ENCODE assay signal across 17 cellular contexts in genomic region chr6:18062733-18063132, GRCh38. TPM values are rescaled to one million over a fixed set of nuclear protein-coding genes. Genes with fewer than 3 reads are reported as not detected.
DNase-seq lines count a peak whose midpoint lies in the region; ATAC-seq, FAIRE-seq and TF ChIP-seq lines count a peak whose summit lies in the region.
"Had no signal": no experiment of that assay in that cellular context is flagged by ENCODE, and none has a peak within 500 bp of the region (broad histone marks: within the 10 kb centered on the region; RNA-seq: fewer than 3 reads in every experiment).

No MANE protein-coding gene starts in this region.

- H3K9ac ChIP-seq in IMR-90 (ENCODE audit: low read depth, low read length) = no peak overlapping the region

- H2BK5ac ChIP-seq in IMR-90 (ENCODE audit: low read depth, low read length, poor library complexity, severe bottlenecking) = no peak overlapping the region

- no peak overlapping the region for H3K4me2 ChIP-seq in IMR-90 (ENCODE audit: low read depth, low read length)

- no peak for TF ChIP-seq RAD21 in IMR-90 (IDR thresholded peaks at IDR 0.05; ENCODE audit: low read length)

- no peak overlapping the region for H4K8ac ChIP-seq in IMR-90 (ENCODE audit: low read depth in 2 of 2, low read length in 2 of 2)

- TF ChIP-seq EP300 in gastroesophageal sphincter (IDR thresholded peaks at IDR 0.05) = no peak

- no peak overlapping the region for H2BK20ac ChIP-seq in IMR-90 (ENCODE audit: low read depth, low read length)

- H3K18ac ChIP-seq in IMR-90 (ENCODE audit: low read depth, low read length) = no peak overlapping the region

- CTCF ChIA-PET in IMR-90 (lab: Yijun Ruan, JAX) = interaction anchor here (1.3 kb wide), 1 partner anchor 246 kb away, joined by 3 read pairs; no protein-coding TSS in a partner anchor

- no peak overlapping the region for H2BK120ac ChIP-seq in IMR-90 (ENCODE audit: low read depth, low read length)

- H4K5ac ChIP-seq in IMR-90 (ENCODE audit: low read depth, low read length) = no peak overlapping the region

- H4K20me1 ChIP-seq in IMR-90 (ENCODE audit: insufficient read depth, low read length) = no peaks in the 10 kb centered on the region

- H2AK9ac ChIP-seq in IMR-90 (replicated peaks; ENCODE audit: low read depth, low read length, poor library complexity) = no peak overlapping the region

- in situ Hi-C loops in IMR-90 (cut with MboI; ENCODE audit: low sequenced_read_pairs) = no loop called here

- no peaks in the 10 kb centered on the region for H3K36me3 ChIP-seq in IMR-90 (ENCODE audit: control insufficient read depth, insufficient read depth, low read length)
- no peaks in the 10 kb centered on the region for H3K36me3 ChIP-seq in gastroesophageal sphincter
- H3K36me3 ChIP-seq in pancreas = no peaks in the 10 kb centered on the region

- FAIRE-seq in pancreas (lab: Jason Lieb, UNC) = no peak
- FAIRE-seq: RCC 7860 had no signal

- no peak overlapping the region for H4K91ac ChIP-seq in IMR-90 (ENCODE audit: insufficient read depth, low read depth, low read length)

- H3K4ac ChIP-seq in IMR-90 (ENCODE audit: low read depth, low read length) = no peak overlapping the region

- H3K9me1 ChIP-seq in IMR-90 (ENCODE audit: insufficient read depth, low read length) = no peaks in the 10 kb centered on the region

- H3K9me3 ChIP-seq in IMR-90 (ENCODE audit: control insufficient read depth, insufficient read depth, low read length) (no peaks in the 10 kb centered on the region), gastroesophageal sphincter (no peaks in the 10 kb centered on the region), pancreas (no peaks in the 10 kb centered on the region)

- no peak overlapping the region for H2AK5ac ChIP-seq in IMR-90 (ENCODE audit: low read depth, low read length)

- H3K56ac ChIP-seq in IMR-90 (ENCODE audit: extremely low read depth, insufficient read depth, low read length) = no peak overlapping the region

- no peaks in the 10 kb centered on the region for H3K4me1 ChIP-seq in IMR-90 (ENCODE audit: control insufficient read depth, insufficient read depth, low read length)
- peaks cover 0 to 17% (median 0%) of the 10 kb centered on the region in 3 donors for H3K4me1 ChIP-seq in gastroesophageal sphincter
- peaks cover 0 to 10% (median 7%) of the 10 kb centered on the region in 3 donors for H3K4me1 ChIP-seq in pancreas

- ATAC-seq in IMR-90 (ENCODE audit: low read depth) (no peak), gastroesophageal sphincter (peak; percentile 39), pancreas (peak; percentile 87 to 99 (median 96)), HG03097 (IDR thresholded peaks at IDR 0.05; ENCODE audit: low FRiP score, unreplicated experiment) (no peak)
- ATAC-seq: CD8-positive, alpha-beta T cell had no signal

- no peak for TF ChIP-seq CTCF in IMR-90 (conservative IDR thresholded peaks at IDR 0.05; ENCODE audit: low read depth, low read length)
- TF ChIP-seq CTCF in gastroesophageal sphincter (IDR thresholded peaks at IDR 0.05) = no peak
- no peak for TF ChIP-seq CTCF in pancreas (IDR thresholded peaks at IDR 0.05)

- no peak overlapping the region for H3K14ac ChIP-seq in IMR-90 (replicated peaks; ENCODE audit: low read depth, low read length)

- H3K27me3 ChIP-seq in IMR-90 (ENCODE audit: control insufficient read depth, insufficient read depth, low read length) (peaks cover 2% of the 10 kb centered on the region; the same call in 1 of the 2 replicates), gastroesophageal sphincter (no peaks in the 10 kb centered on the region), pancreas (no peaks in the 10 kb centered on the region)

- POLR2A ChIA-PET in IMR-90 (lab: Charles Lee; ENCODE audit: unreplicated experiment) = interaction anchor here (0.6 to 1.0 kb wide), 2 partner anchors 10 to 11 kb away, joined by 3 to 5 read pairs; no protein-coding TSS in a partner anchor

- WGBS in IMR-90 (ENCODE audit: extremely low coverage in 2 of 2, insufficient read length in 1 of 2), 2 experiments = no CpG with 5 or more reads among the region's 1 CpG
- WGBS in gastroesophageal sphincter (ENCODE audit: low coverage in 1 of 2), 2 donors = 9 to 13% methylated on average over 1 of the region's 1 CpG
- WGBS in pancreas, 2 donors = 15 to 39% methylated on average over 1 of the region's 1 CpG

- intact Hi-C loops in IMR-90 (cut with micrococcal nuclease) = no loop called here
- intact Hi-C loops in pancreas (cut with DNase I) = no loop called here

- H2AFZ ChIP-seq in IMR-90 (replicated peaks; ENCODE audit: low read length, poor library complexity) = no peak overlapping the region

- BruUV-seq in IMR-90 (replicated peaks; lab: Mats Ljungman, UMichigan) = no TSS peak

- H3K23ac ChIP-seq in IMR-90 (ENCODE audit: low read depth, low read length) = no peak overlapping the region

- TF ChIP-seq POLR2A in IMR-90 (IDR thresholded peaks at IDR 0.05; ENCODE audit: low read depth, low read length) (no peak), gastroesophageal sphincter (IDR thresholded peaks at IDR 0.05) (no peak)

- no peak overlapping the region for H2BK15ac ChIP-seq in IMR-90 (ENCODE audit: low read depth, low read length)

- DNase-seq in IMR-90 (peak; percentile 35), NCI-H446 treated with DMSO at 0.1 percent for 48 hours (lab: John Stamatoyannopoulos, UW) (peak; percentile 83), pancreas (peak in 3 of 6 donors; percentile 22 to 40 (median 38)), occipital lobe (lab: John Stamatoyannopoulos, UW) (no peak)
- DNase-seq in activated effector memory CD4-positive, alpha-beta T cell treated with Interleukin-2 at 50 U/mL for 16 hours = no peak
- DNase-seq in stimulated activated CD4-positive, alpha-beta T cell treated with anti-CD3 and anti-CD28 coated beads, Interleukin-1b, Interleukin-23, amount 100 ng/mL, for 48 hours = no peak
- DNase-seq: CD8-positive, alpha-beta T cell; GOT3; HFFc6; Karpas-422; NCI-H1417 treated with DMSO at 0.1 percent for 48 hours; NCI-H2081; NCI-H774; SHP77 treated with DMSO at 0.1 percent for 48 hours had no signal

- no peak overlapping the region for H3K4me3 ChIP-seq in IMR-90 (ENCODE audit: insufficient read depth, low read depth, low read length)
- no peak overlapping the region for H3K4me3 ChIP-seq in gastroesophageal sphincter
- H3K4me3 ChIP-seq in pancreas = no peak overlapping the region

- H3K79me1 ChIP-seq in IMR-90 (ENCODE audit: low read depth in 1 of 2, low read length in 2 of 2) = no peaks in the 10 kb centered on the region

- H3K27ac ChIP-seq in IMR-90 (ENCODE audit: insufficient read depth, low read length) (no peak overlapping the region), gastroesophageal sphincter (peak overlapping the region in 2 of 4 donors; percentile 57 to 58), pancreas (no peak overlapping the region)

- dilution Hi-C loops in IMR-90 (cut with HindIII; ENCODE audit: low sequenced_read_pairs, unreplicated experiment) = no loop called here

TF ChIP-seq in IMR-90, 13 proteins besides CTCF, POLR2A, EP300 and RAD21:
- TF ChIP-seq MAZ (IDR thresholded peaks at IDR 0.05; ENCODE audit: borderline replicate concordance, low read depth, low read length) = no peak
- TF ChIP-seq, protein P1, sequence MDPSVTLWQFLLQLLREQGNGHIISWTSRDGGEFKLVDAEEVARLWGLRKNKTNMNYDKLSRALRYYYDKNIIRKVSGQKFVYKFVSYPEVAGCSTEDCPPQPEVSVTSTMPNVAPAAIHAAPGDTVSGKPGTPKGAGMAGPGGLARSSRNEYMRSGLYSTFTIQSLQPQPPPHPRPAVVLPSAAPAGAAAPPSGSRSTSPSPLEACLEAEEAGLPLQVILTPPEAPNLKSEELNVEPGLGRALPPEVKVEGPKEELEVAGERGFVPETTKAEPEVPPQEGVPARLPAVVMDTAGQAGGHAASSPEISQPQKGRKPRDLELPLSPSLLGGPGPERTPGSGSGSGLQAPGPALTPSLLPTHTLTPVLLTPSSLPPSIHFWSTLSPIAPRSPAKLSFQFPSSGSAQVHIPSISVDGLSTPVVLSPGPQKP (IDR thresholded peaks at IDR 0.05; ENCODE audit: borderline replicate concordance, low read depth, low read length) = no peak
- no peak for TF ChIP-seq CEBPB (IDR thresholded peaks at IDR 0.05; ENCODE audit: low read depth, low read length)
- TF ChIP-seq FOS (IDR thresholded peaks at IDR 0.05; ENCODE audit: low read depth, low read length) = no peak
- TF ChIP-seq RFX5 (IDR thresholded peaks at IDR 0.05; ENCODE audit: low read depth, low read length) = no peak
- no peak for TF ChIP-seq NFE2L2 (IDR thresholded peaks at IDR 0.05; ENCODE audit: low read depth, low read length)
- TF ChIP-seq BHLHE40 (IDR thresholded peaks at IDR 0.05; ENCODE audit: low read depth, low read length) = no peak
- no peak for TF ChIP-seq MAFK (IDR thresholded peaks at IDR 0.05; ENCODE audit: low read depth, low read length)
- no peak for TF ChIP-seq MXI1 (IDR thresholded peaks at IDR 0.05; ENCODE audit: borderline replicate concordance, low read depth, low read length)
- no peak for TF ChIP-seq CHD1 (IDR thresholded peaks at IDR 0.05; ENCODE audit: low read depth, low read length)

RNA-seq across cellular contexts. Expression of gene NHLRC1, which starts 59.7 kb away (rescaled TPM):
- total RNA-seq in IMR-90 (2012; rRNA removed) (0.83 and 1.1 TPM in 2 replicates), gastroesophageal sphincter (under 1 TPM; 0.54 to 0.93 (median 0.67) TPM), pancreas (1 to 10 TPM in 4 of 6 donors, under 1 TPM in 2; 0.93 to 1.3 (median 1.2) TPM), occipital lobe (2.8 TPM)
- polyA plus RNA-seq in IMR-90 (2012; rRNA removed) (1.0 and 1.1 TPM in 2 replicates), pancreas (1 to 10 TPM; 1.0 to 1.8 TPM)
- 1.1 and 1.5 TPM in 2 replicates for polyA plus RNA-seq in IMR-90 (2012; cell fraction: cytosol; rRNA removed)
- polyA plus RNA-seq in IMR-90 (2012; cell fraction: nucleus; rRNA removed; ENCODE audit: low replicate concordance) = 0.36 and 0.78 TPM in 2 replicates

Comparison
In these comparisons a context has a peak if more than half of its experiments do, and no peak if none do; other contexts are left out.
1. ATAC-seq: peak in gastroesophageal sphincter (single experiment) and pancreas (4 of 4); none in IMR-90 (single experiment) and HG03097 (single experiment).
2. DNase-seq: peak in IMR-90 (single experiment) and NCI-H446 treated with DMSO at 0.1 percent for 48 hours (single experiment); none in occipital lobe (single experiment), activated effector memory CD4-positive, alpha-beta T cell treated with Interleukin-2 at 50 U/mL for 16 hours (single experiment) and stimulated activated CD4-positive, alpha-beta T cell treated with anti-CD3 and anti-CD28 coated beads, Interleukin-1b, Interleukin-23, amount 100 ng/mL, for 48 hours (single experiment).